ENCODE assay signal across 8 cellular contexts in genomic region chr12:1630081-1630826, GRCh38. TPM values are rescaled to one million over a fixed set of nuclear protein-coding genes. Genes with fewer than 3 reads are reported as not detected.
DNase-seq lines count a peak whose midpoint lies in the region; ATAC-seq and TF ChIP-seq lines count a peak whose summit lies in the region.

No MANE protein-coding gene starts in this region.

- no peak for TF ChIP-seq EP300 in ovary (IDR thresholded peaks at IDR 0.05)

- intact Hi-C loops in head of caudate nucleus (cut with DNase I) (no loop called here), ovary (cut with DNase I) (loop anchor here in 1 of 4 donors (10.0 kb wide), 1 partner anchor 305 kb away; no protein-coding TSS in a partner anchor)

- no peaks in the 10 kb centered on the region for H3K9me3 ChIP-seq in ovary

- H3K4me3 ChIP-seq in GM06990 (replicated peaks; ENCODE audit: low read depth, low read length) (peak overlapping the region; percentile 43), ovary (peak overlapping the region; percentile 37)

- ATAC-seq in HG03378 (IDR thresholded peaks at IDR 0.05; ENCODE audit: unreplicated experiment): no peak

- DNase-seq in GM06990 (ENCODE audit: extremely low read depth, insufficient read length): peak; percentile 49
- DNase-seq in NCI-H1694 (lab: John Stamatoyannopoulos, UW): peak; percentile 67
- peak; percentile 68 for DNase-seq in activated effector memory CD4-positive, alpha-beta T cell treated with anti-CD3 and anti-CD28 coated beads, Interleukin-2, amount 50 U/mL, for 16 hours
- DNase-seq in head of caudate nucleus: peak; percentile 32 to 79 (median 63)
- DNase-seq in ovary: peak; percentile 47 to 65 (median 63)
- no peak for DNase-seq in 8988T
- no peak for DNase-seq in AG08396 (ENCODE audit: low spot score)

- H3K27me3 ChIP-seq in GM06990 (replicated peaks; ENCODE audit: control insufficient read depth, insufficient read depth, low read length): no peaks in the 10 kb centered on the region; the same call in 1 of the 2 replicates
- H3K27me3 ChIP-seq in ovary: no peaks in the 10 kb centered on the region

- peak; percentile 20 for TF ChIP-seq CTCF in GM06990 (IDR thresholded peaks at IDR 0.05; ENCODE audit: insufficient read depth, low read length, poor library complexity, severe bottlenecking)
- peak in 1 of 3 donors; percentile 32 for TF ChIP-seq CTCF in ovary (IDR thresholded peaks at IDR 0.05)

- peaks cover 1% of the 10 kb centered on the region; the same call in 1 of the 2 replicates for H3K36me3 ChIP-seq in GM06990 (ENCODE audit: control insufficient read depth, insufficient read depth, low read length)
- no peaks in the 10 kb centered on the region for H3K36me3 ChIP-seq in ovary

- H3K4me1 ChIP-seq in ovary (ENCODE audit: insufficient read depth): peaks cover 2% of the 10 kb centered on the region

- WGBS in ovary, 3 donors: 1 to 4% (median 2%) methylated on average over 55 to 60 of the region's 60 CpGs

- no peak for TF ChIP-seq POLR2A in ovary (IDR thresholded peaks at IDR 0.05)

- H3K27ac ChIP-seq in ovary: peak overlapping the region in 1 of 2 donors; percentile 55

RNA-seq across cellular contexts. Expression of gene WNT5B, which starts 1.2 kb away (rescaled TPM):
- total RNA-seq in ovary: 10 to 100 TPM in 4 of 7 donors, 1 to 10 TPM in 3; 3.1 to 20.3 (median 12.4) TPM
- polyA plus RNA-seq in ovary: 1 to 10 TPM; 3.7 to 6.9 TPM

RNA-seq across cellular contexts. Expression of gene FBXL14, which starts 35.9 kb away (rescaled TPM):
- total RNA-seq in ovary: 10 to 100 TPM in 5 of 7 donors, 1 to 10 TPM in 2; 8.3 to 16.2 (median 12.0) TPM
- polyA plus RNA-seq in ovary: 10 to 100 TPM in 1 of 2 donors, 1 to 10 TPM in 1; 1.3 to 10.8 TPM

Comparison
In these comparisons a context has a peak if more than half of its experiments do, and no peak if none do; other contexts are left out.
1. DNase-seq: peak in GM06990 (single experiment), NCI-H1694 (single experiment), activated effector memory CD4-positive, alpha-beta T cell treated with anti-CD3 and anti-CD28 coated beads, Interleukin-2, amount 50 U/mL, for 16 hours (single experiment), head of caudate nucleus (42 of 42) and ovary (5 of 5); none in 8988T (single experiment) and AG08396 (single experiment).